In genomic region chr19:43668406-43669158, GRCh38 we compare ENCODE assay signal across 8 cellular contexts. TPM values are rescaled to one million over a fixed set of nuclear protein-coding genes. Genes with fewer than 3 reads are reported as not detected.
DNase-seq lines count a peak whose midpoint lies in the region; TF ChIP-seq lines count a peak whose summit lies in the region.

No MANE protein-coding gene starts in this region.

- no peak for TF ChIP-seq CTCF in GM20000 (IDR thresholded peaks at IDR 0.05; ENCODE audit: extremely low read depth, missing control alignments)
- TF ChIP-seq CTCF in endothelial cell (IDR thresholded peaks at IDR 0.05; ENCODE audit: unreplicated experiment) = no peak
- no peak for TF ChIP-seq CTCF in mesothelial cell of epicardium (IDR thresholded peaks at IDR 0.05; ENCODE audit: unreplicated experiment)

- H3K27ac Mint-ChIP-seq in endothelial cell (ENCODE audit: unreplicated experiment) (peak overlapping the region; percentile 77), mesothelial cell of epicardium (peak overlapping the region; percentile 89)

- DNase-seq in CMK (ENCODE audit: low read depth) (peak; percentile 99), GM20000 (ENCODE audit: low spot score) (peak; percentile 95), HS-5 (ENCODE audit: low read depth) (peak; percentile 99), NOMO-1 treated with dmso at 0.1 percent for 144 hours (lab: John Stamatoyannopoulos, UW; ENCODE audit: unreplicated experiment) (peak; percentile 98), endothelial cell (ENCODE audit: low spot score) (peak; percentile 98), mesothelial cell of epicardium (ENCODE audit: low spot score in 2 of 2, unreplicated experiment in 2 of 2) (peak; percentile 88 to 98)
- DNase-seq in activated CD8-positive, alpha-beta memory T cell treated with anti-CD3 and anti-CD28 coated beads, Interleukin-2, amount 50 U/mL, for 48 hours = peak; percentile 96
- DNase-seq in stimulated activated CD8-positive, alpha-beta memory T cell treated with anti-CD3 and anti-CD28 coated beads, Interleukin-15, amount 100 ng/mL, for 4 hours (ENCODE audit: low read depth in 2 of 2) = peak; percentile 70 to 92

- H3K4me3 Mint-ChIP-seq in endothelial cell (ENCODE audit: unreplicated experiment) (peak overlapping the region; percentile 87), mesothelial cell of epicardium (peak overlapping the region; percentile 77)

- H3K4me1 Mint-ChIP-seq in endothelial cell (ENCODE audit: unreplicated experiment) = peaks cover 35% of the 10 kb centered on the region
- peaks cover 31% of the 10 kb centered on the region for H3K4me1 Mint-ChIP-seq in mesothelial cell of epicardium

- H3K36me3 Mint-ChIP-seq in endothelial cell (ENCODE audit: low read depth, unreplicated experiment) (peaks cover 16% of the 10 kb centered on the region), mesothelial cell of epicardium (peaks cover 17% of the 10 kb centered on the region)

- H3K27me3 Mint-ChIP-seq in endothelial cell (ENCODE audit: unreplicated experiment) (peaks cover 9% of the 10 kb centered on the region), mesothelial cell of epicardium (ENCODE audit: low read depth) (peaks cover 14% of the 10 kb centered on the region)

- no peaks in the 10 kb centered on the region for H3K9me3 Mint-ChIP-seq in endothelial cell (ENCODE audit: unreplicated experiment)
- no peaks in the 10 kb centered on the region for H3K9me3 Mint-ChIP-seq in mesothelial cell of epicardium

RNA-seq across cellular contexts. Expression of gene PLAUR, which starts 1.4 kb away (rescaled TPM):
- total RNA-seq in endothelial cell (ENCODE audit: unreplicated experiment) (16.3 TPM), mesothelial cell of epicardium (18.5 to 22.7 TPM (median 22.2 TPM) in 3 replicates)

RNA-seq across cellular contexts. Expression of gene CADM4, which starts 28.9 kb away (rescaled TPM):
- total RNA-seq in endothelial cell (ENCODE audit: unreplicated experiment) (21.1 TPM), mesothelial cell of epicardium (45.8 to 48.3 TPM (median 47.1 TPM) in 3 replicates)

RNA-seq across cellular contexts. Expression of gene IRGC, which starts 47.3 kb away (rescaled TPM):
- total RNA-seq in endothelial cell (ENCODE audit: unreplicated experiment) = not detected
- total RNA-seq in mesothelial cell of epicardium = not detected in 3 replicates

RNA-seq across cellular contexts. Expression of gene ZNF428, which starts 49.2 kb away (rescaled TPM):
- total RNA-seq in endothelial cell (ENCODE audit: unreplicated experiment) (97.7 TPM), mesothelial cell of epicardium (92.2 to 96.2 TPM (median 92.4 TPM) in 3 replicates)

RNA-seq across cellular contexts. Expression of gene SRRM5, which starts 56.7 kb away (rescaled TPM):
- total RNA-seq in endothelial cell (ENCODE audit: unreplicated experiment) (0.26 TPM), mesothelial cell of epicardium (0.36 to 0.63 TPM (median 0.58 TPM) in 3 replicates)

Comparison
In these comparisons a context has a peak if more than half of its experiments do, and no peak if none do; other contexts are left out.
1. Peak in every context shown above with its lines: DNase-seq.